12 cellular contexts compared by ENCODE assay signal in the genomic region with DNA sequence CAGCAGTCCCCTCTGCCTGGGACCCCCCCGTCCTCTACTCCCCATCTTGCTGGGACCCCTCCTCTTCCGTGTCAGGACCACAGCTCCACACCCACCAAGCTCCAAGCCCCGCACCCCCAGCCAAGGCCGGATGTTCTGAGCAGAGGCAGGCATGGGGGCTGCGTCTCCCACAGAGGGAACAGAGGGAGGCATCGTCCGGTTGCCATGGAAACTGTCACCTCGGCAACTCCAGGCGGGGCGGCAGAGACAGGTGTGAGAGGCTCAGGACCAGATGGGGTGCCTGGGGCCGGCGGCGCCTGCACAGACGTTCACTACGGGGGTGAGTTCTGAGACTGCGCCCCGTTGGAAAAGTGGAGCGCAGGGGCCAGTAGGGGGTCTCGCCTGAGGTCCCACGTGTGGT. TPM values are rescaled to one million over a fixed set of nuclear protein-coding genes. Genes with fewer than 3 reads are reported as not detected.
A peak's percentile ranks its signal among the peaks of the same experiment; 100 is the strongest.
DNase-seq lines count a peak whose midpoint lies in the region; ATAC-seq and TF ChIP-seq lines count a peak whose summit lies in the region.
"Had no signal": no experiment of that assay in that cellular context is flagged by ENCODE, and none has a peak within 500 bp of the region (broad histone marks: within the 10 kb centered on the region; RNA-seq: fewer than 3 reads in every experiment).

No MANE protein-coding gene starts in this region.

- H3K4me1 ChIP-seq in aorta (ENCODE audit: control insufficient read depth in 1 of 2, insufficient read depth in 2 of 2, low read length in 2 of 2) = no peaks in the 10 kb centered on the region

- intact Hi-C loops in CD14-positive monocyte (cut with micrococcal nuclease) = no loop called here
- intact Hi-C loops in aorta (cut with DNase I) = loop anchor here in 1 of 2 donors (10.0 kb wide), 1 partner anchor 196 kb away; a partner anchor contains a TSS

- H3K27me3 Mint-ChIP-seq in activated CD8-positive, alpha-beta T cell treated with anti-CD3 and anti-CD28 coated beads, Interleukin-2, amount 10 ng/mL, durations not matched to agents 7 days and 5 days (ENCODE audit: low read depth) = no peaks in the 10 kb centered on the region
- H3K27me3 Mint-ChIP-seq in CD14-positive monocyte (ENCODE audit: low read depth in 3 of 3) = peaks cover 0 to 3% (median 2%) of the 10 kb centered on the region in 3 donors

- peak; percentile 6 for DNase-seq in NCI-H345 (lab: John Stamatoyannopoulos, UW)
- no peak for DNase-seq in NCI-H345 treated with DMSO at 0.1 percent for 48 hours (lab: John Stamatoyannopoulos, UW; ENCODE audit: unreplicated experiment)
- peak; percentile 74 for DNase-seq in NCI-H1105 (lab: John Stamatoyannopoulos, UW)
- DNase-seq in activated CD8-positive, alpha-beta T cell treated with anti-CD3 and anti-CD28 coated beads, Interleukin-2, amount 10 ng/mL, durations not matched to agents 7 days and 5 days = peak; percentile 56
- no peak for DNase-seq in epidermal melanocyte (ENCODE audit: insufficient read length, low spot score)
- DNase-seq in CD14-positive monocyte (ENCODE audit: low spot score) = no peak
- no peak for DNase-seq in aorta
- DNase-seq: mammary epithelial cell, NCI-H446 treated with DMSO at 0.1 percent for 48 hours had no signal

- POLR2A ChIA-PET in activated CD8-positive, alpha-beta T cell treated with anti-CD3 and anti-CD28 coated beads, Interleukin-2, amount 10 ng/mL, durations not matched to agents 7 days and 5 days (lab: Charles Lee) = no interaction called here

- H3K9ac ChIP-seq in neural cell (ENCODE audit: low read length) = peak overlapping the region; percentile 16

- H3K4me2 ChIP-seq in neural cell (ENCODE audit: low read length) = no peak overlapping the region

- no peak for TF ChIP-seq RAD21 in neural cell (conservative IDR thresholded peaks at IDR 0.05)

- H3K27me3 ChIP-seq in neural cell (ENCODE audit: insufficient read depth, low read depth, low read length) (no peaks in the 10 kb centered on the region), aorta (ENCODE audit: control insufficient read depth in 1 of 2, insufficient read depth in 2 of 2, low read length in 1 of 2) (no peaks in the 10 kb centered on the region)
- H3K27me3 ChIP-seq: right atrium auricular region had no signal

- peak overlapping the region; percentile 49 for H3K27ac Mint-ChIP-seq in activated CD8-positive, alpha-beta T cell treated with anti-CD3 and anti-CD28 coated beads, Interleukin-2, amount 10 ng/mL, durations not matched to agents 7 days and 5 days
- H3K27ac Mint-ChIP-seq in CD14-positive monocyte = no peak overlapping the region

- no peaks in the 10 kb centered on the region for H3K9me2 ChIP-seq in neural cell (ENCODE audit: insufficient read depth, low read length)

- H3K9me3 ChIP-seq in neural cell (ENCODE audit: low read length) (no peaks in the 10 kb centered on the region), aorta (ENCODE audit: control insufficient read depth, low read length) (no peaks in the 10 kb centered on the region)
- H3K9me3 ChIP-seq: right atrium auricular region had no signal

- H3K4me1 Mint-ChIP-seq in activated CD8-positive, alpha-beta T cell treated with anti-CD3 and anti-CD28 coated beads, Interleukin-2, amount 10 ng/mL, durations not matched to agents 7 days and 5 days (ENCODE audit: low read depth) = peaks cover 12% of the 10 kb centered on the region
- H3K4me1 Mint-ChIP-seq in CD14-positive monocyte = peaks cover 9% of the 10 kb centered on the region

- H3K36me3 ChIP-seq in neural cell (ENCODE audit: insufficient read depth, low read length) (no peaks in the 10 kb centered on the region), aorta (ENCODE audit: control insufficient read depth in 1 of 2, insufficient read depth in 2 of 2, low read length in 1 of 2) (no peaks in the 10 kb centered on the region)

- WGBS in aorta, 2 donors = 76 to 79% methylated on average over 19 to 20 of the region's 20 CpGs

- H3K4me3 ChIP-seq in neural cell (ENCODE audit: low read length) = peak overlapping the region; percentile 34
- H3K4me3 ChIP-seq in aorta (ENCODE audit: low read length in 2 of 2) = no peak overlapping the region
- H3K4me3 ChIP-seq: right atrium auricular region had no signal

- no peaks in the 10 kb centered on the region for H3F3A ChIP-seq in neural cell (ENCODE audit: insufficient read depth, low read length, poor library complexity, severe bottlenecking)

- H2AFZ ChIP-seq in neural cell (ENCODE audit: low read depth, low read length) = no peak overlapping the region

- peak; percentile 27 for ATAC-seq in activated CD8-positive, alpha-beta T cell treated with anti-CD3 and anti-CD28 coated beads, Interleukin-2, amount 10 ng/mL, durations not matched to agents 7 days and 5 days
- no peak for ATAC-seq in aorta (ENCODE audit: low FRiP score)

- TF ChIP-seq EP300 in neural cell (conservative IDR thresholded peaks at IDR 0.05; ENCODE audit: poor library complexity, severe bottlenecking) = no peak

- peaks cover 24% of the 10 kb centered on the region for H3K36me3 Mint-ChIP-seq in activated CD8-positive, alpha-beta T cell treated with anti-CD3 and anti-CD28 coated beads, Interleukin-2, amount 10 ng/mL, durations not matched to agents 7 days and 5 days (ENCODE audit: low read depth)
- H3K36me3 Mint-ChIP-seq in CD14-positive monocyte = peaks cover 32 to 63% of the 10 kb centered on the region in 2 donors

- no peak for TF ChIP-seq CTCF in neural cell (IDR thresholded peaks at IDR 0.05; ENCODE audit: poor library complexity, severe bottlenecking)
- no peak for TF ChIP-seq CTCF in CD14-positive monocyte (IDR thresholded peaks at IDR 0.05)

- H3K9me3 Mint-ChIP-seq in activated CD8-positive, alpha-beta T cell treated with anti-CD3 and anti-CD28 coated beads, Interleukin-2, amount 10 ng/mL, durations not matched to agents 7 days and 5 days (ENCODE audit: insufficient read depth) = no peaks in the 10 kb centered on the region
- no peaks in the 10 kb centered on the region for H3K9me3 Mint-ChIP-seq in CD14-positive monocyte

- CTCF ChIA-PET in activated CD8-positive, alpha-beta T cell treated with anti-CD3 and anti-CD28 coated beads, Interleukin-2, amount 10 ng/mL, durations not matched to agents 7 days and 5 days (lab: Charles Lee) = no interaction called here

- H3K27ac ChIP-seq in neural cell (ENCODE audit: low read length) = peak overlapping the region; percentile 28
- no peak overlapping the region for H3K27ac ChIP-seq in aorta (ENCODE audit: low read depth in 1 of 2, low read length in 2 of 2)
- H3K27ac ChIP-seq: right atrium auricular region had no signal

- H4K20me1 ChIP-seq in neural cell (ENCODE audit: insufficient read depth) = no peaks in the 10 kb centered on the region

- no peaks in the 10 kb centered on the region for H3K79me2 ChIP-seq in neural cell (replicated peaks; ENCODE audit: insufficient read depth, low read length)

- H3K4me3 Mint-ChIP-seq in activated CD8-positive, alpha-beta T cell treated with anti-CD3 and anti-CD28 coated beads, Interleukin-2, amount 10 ng/mL, durations not matched to agents 7 days and 5 days = no peak overlapping the region
- H3K4me3 Mint-ChIP-seq in CD14-positive monocyte = no peak overlapping the region

TF ChIP-seq in neural cell, 6 proteins besides CTCF, POLR2A, EP300 and RAD21:
- TF ChIP-seq MXI1 (conservative IDR thresholded peaks at IDR 0.05; ENCODE audit: poor library complexity, severe bottlenecking) = peak; percentile 33
- TF ChIP-seq SMC3 (conservative IDR thresholded peaks at IDR 0.05; ENCODE audit: poor library complexity) = no peak
- no peak for TF ChIP-seq EZH2 (IDR thresholded peaks at IDR 0.05; ENCODE audit: borderline replicate concordance, insufficient read depth, low read length, poor library complexity, severe bottlenecking)

RNA-seq across cellular contexts. Expression of a gene that starts 5.4 kb away (rescaled TPM):
- not detected for total RNA-seq in activated CD8-positive, alpha-beta T cell treated with anti-CD3 and anti-CD28 coated beads, Interleukin-2, amount 10 ng/mL, durations not matched to agents 7 days and 5 days
- not detected in 2 replicates for polyA plus RNA-seq in neural cell
- not detected in 2 replicates for polyA minus RNA-seq in neural cell
- polyA plus RNA-seq in CD14-positive monocyte = not detected
- not detected for total RNA-seq in aorta
- polyA plus RNA-seq in aorta = not detected
- total RNA-seq: glomerular endothelial cell, mammary epithelial cell, right atrium auricular region had no signal
- polyA plus RNA-seq: mammary epithelial cell had no signal

RNA-seq across cellular contexts. Expression of a gene that starts 5.7 kb away (rescaled TPM):
- 10 to 100 TPM; 55.9 to 60.4 TPM for total RNA-seq in activated CD8-positive, alpha-beta T cell treated with anti-CD3 and anti-CD28 coated beads, Interleukin-2, amount 10 ng/mL, durations not matched to agents 7 days and 5 days
- 13.3 and 17.0 TPM in 2 replicates for polyA plus RNA-seq in neural cell
- 31.1 and 31.2 TPM in 2 replicates for polyA minus RNA-seq in neural cell
- polyA plus RNA-seq in CD14-positive monocyte = 10 to 100 TPM; 20.7 to 37.4 TPM
- 10 to 100 TPM; 31.5 to 36.5 TPM for total RNA-seq in aorta
- polyA plus RNA-seq in aorta = 100 to 1,000 TPM in 1 of 2 donors, 10 to 100 TPM in 1; 22.9 to 165 TPM

RNA-seq across cellular contexts. Expression of a gene that starts 14.4 kb away (rescaled TPM):
- 10 to 100 TPM; 75.9 to 76.7 TPM for total RNA-seq in activated CD8-positive, alpha-beta T cell treated with anti-CD3 and anti-CD28 coated beads, Interleukin-2, amount 10 ng/mL, durations not matched to agents 7 days and 5 days
- polyA plus RNA-seq in neural cell = 51.2 and 71.8 TPM in 2 replicates
- 41.9 and 44.6 TPM in 2 replicates for polyA minus RNA-seq in neural cell
- polyA plus RNA-seq in CD14-positive monocyte = 10 to 100 TPM; 78.7 to 99.9 TPM
- 10 to 100 TPM; 41.6 to 43.8 TPM for total RNA-seq in aorta
- 10 to 100 TPM; 19.7 to 36.2 TPM for polyA plus RNA-seq in aorta

RNA-seq across cellular contexts. Expression of a gene that starts 18.5 kb away (rescaled TPM):
- total RNA-seq in activated CD8-positive, alpha-beta T cell treated with anti-CD3 and anti-CD28 coated beads, Interleukin-2, amount 10 ng/mL, durations not matched to agents 7 days and 5 days = 1 to 10 TPM in 1 of 2 experiments, under 1 TPM in 1; 0.55 to 1.1 TPM
- 0.76 and 5.4 TPM in 2 replicates for polyA plus RNA-seq in neural cell
- polyA minus RNA-seq in neural cell = 1.2 TPM in 1 of 2 replicates, not detected in the other
- not detected for polyA plus RNA-seq in CD14-positive monocyte
- not detected for total RNA-seq in aorta
- polyA plus RNA-seq in aorta = not detected
- total RNA-seq: mammary epithelial cell, right atrium auricular region had no signal

RNA-seq across cellular contexts. Expression of a gene that starts 27.2 kb away (rescaled TPM):
- 10 to 100 TPM; 26.7 to 27.7 TPM for total RNA-seq in activated CD8-positive, alpha-beta T cell treated with anti-CD3 and anti-CD28 coated beads, Interleukin-2, amount 10 ng/mL, durations not matched to agents 7 days and 5 days
- polyA plus RNA-seq in neural cell (5.7 and 11.4 TPM in 2 replicates), CD14-positive monocyte (1 to 10 TPM; 2.1 to 3.2 TPM), aorta (1 to 10 TPM in 1 of 2 donors, under 1 TPM in 1; 0.97 to 1.3 TPM)
- 14.7 and 20.5 TPM in 2 replicates for polyA minus RNA-seq in neural cell
- 10 to 100 TPM in 1 of 2 donors, 1 to 10 TPM in 1; 9.3 to 13.8 TPM for total RNA-seq in aorta

Comparison
In these comparisons a context has a peak if more than half of its experiments do, and no peak if none do; other contexts are left out.
1. DNase-seq: peak in NCI-H345 (single experiment), NCI-H1105 (single experiment) and activated CD8-positive, alpha-beta T cell treated with anti-CD3 and anti-CD28 coated beads, Interleukin-2, amount 10 ng/mL, durations not matched to agents 7 days and 5 days (single experiment); none in NCI-H345 treated with DMSO at 0.1 percent for 48 hours (single experiment), epidermal melanocyte (single experiment), CD14-positive monocyte (single experiment) and aorta (0 of 2).